Comparison of ENCODE assay signal across 25 cellular contexts in genomic region chr15:98628216-98628615, GRCh38.
"Had no signal": no experiment of that assay in that cellular context is flagged by ENCODE, and none has a peak within 500 bp of the region (broad histone marks: within the 10 kb centered on the region; RNA-seq: fewer than 3 reads in every experiment).

No MANE protein-coding gene starts in this region.

- H3K27ac Mint-ChIP-seq: naive thymus-derived CD4-positive, alpha-beta T cell; nephron; neural progenitor cell; stimulated activated effector memory CD8-positive, alpha-beta T cell treated with anti-CD3 and anti-CD28 coated beads, Interleukin-12 subunit alpha, Interleukin-12 subunit beta, amount 100 ng/mL, for 72 hours had no signal

- DNase-seq: dermis blood vessel endothelial cell; effector memory CD4-positive, alpha-beta T cell; heart left ventricle; left cardiac atrium; left lung; mammary epithelial cell; mesendoderm; midbrain; naive thymus-derived CD4-positive, alpha-beta T cell; right cardiac atrium; sigmoid colon; stimulated activated CD4-positive, alpha-beta T cell treated with anti-CD3 and anti-CD28 coated beads, Interleukin-2, amount 100 ng/mL, for 24 hours; stimulated activated CD4-positive, alpha-beta T cell treated with anti-CD3 and anti-CD28 coated beads, Interleukin-4, amount 100 ng/mL, for 24 hours; stimulated activated naive CD4-positive, alpha-beta T cell treated with Interleukin-2 at 50 U/mL for 16 hours; stomach; thyroid gland; trophoblast cell had no signal

- H3K27ac ChIP-seq: coronary artery, esophagus muscularis mucosa, gastroesophageal sphincter, heart left ventricle, hepatocyte, left lung, neural progenitor cell, prostate gland, sigmoid colon, stomach, thyroid gland had no signal

- H3K36me3 Mint-ChIP-seq: naive thymus-derived CD4-positive, alpha-beta T cell; neural progenitor cell; stimulated activated effector memory CD8-positive, alpha-beta T cell treated with anti-CD3 and anti-CD28 coated beads, Interleukin-12 subunit alpha, Interleukin-12 subunit beta, amount 100 ng/mL, for 72 hours had no signal

- H3K9ac ChIP-seq: neural progenitor cell had no signal

- H2AFZ ChIP-seq: hepatocyte, neural progenitor cell had no signal

- H3K79me2 ChIP-seq: hepatocyte had no signal

- H3K27me3 ChIP-seq: neural progenitor cell had no signal

- H3K4me2 ChIP-seq: hepatocyte, neural progenitor cell had no signal

- H3K4me1 ChIP-seq: esophagus muscularis mucosa, gastroesophageal sphincter, heart left ventricle, left lung, neural progenitor cell, prostate gland, sigmoid colon, stomach, thyroid gland had no signal

- H3K4me3 ChIP-seq: coronary artery, esophagus muscularis mucosa, gastroesophageal sphincter, heart left ventricle, hepatocyte, left lung, neural progenitor cell, prostate gland, sigmoid colon, stomach, thyroid gland had no signal

- H3K36me3 ChIP-seq: esophagus muscularis mucosa, gastroesophageal sphincter, heart left ventricle, left lung, neural progenitor cell, prostate gland, sigmoid colon, stomach, thyroid gland had no signal

- H3K9me3 ChIP-seq: esophagus muscularis mucosa, gastroesophageal sphincter, heart left ventricle, left lung, prostate gland, sigmoid colon, stomach, thyroid gland had no signal

- H3K4me1 Mint-ChIP-seq: naive thymus-derived CD4-positive, alpha-beta T cell; nephron; stimulated activated effector memory CD8-positive, alpha-beta T cell treated with anti-CD3 and anti-CD28 coated beads, Interleukin-12 subunit alpha, Interleukin-12 subunit beta, amount 100 ng/mL, for 72 hours had no signal

- H3K9me3 Mint-ChIP-seq: naive thymus-derived CD4-positive, alpha-beta T cell; nephron; neural progenitor cell; stimulated activated effector memory CD8-positive, alpha-beta T cell treated with anti-CD3 and anti-CD28 coated beads, Interleukin-12 subunit alpha, Interleukin-12 subunit beta, amount 100 ng/mL, for 72 hours had no signal

- H3K4me3 Mint-ChIP-seq: naive thymus-derived CD4-positive, alpha-beta T cell; nephron; neural progenitor cell; stimulated activated effector memory CD8-positive, alpha-beta T cell treated with anti-CD3 and anti-CD28 coated beads, Interleukin-12 subunit alpha, Interleukin-12 subunit beta, amount 100 ng/mL, for 72 hours had no signal
